Comparison of ENCODE assay signal across 8 cellular contexts in the genomic region with DNA sequence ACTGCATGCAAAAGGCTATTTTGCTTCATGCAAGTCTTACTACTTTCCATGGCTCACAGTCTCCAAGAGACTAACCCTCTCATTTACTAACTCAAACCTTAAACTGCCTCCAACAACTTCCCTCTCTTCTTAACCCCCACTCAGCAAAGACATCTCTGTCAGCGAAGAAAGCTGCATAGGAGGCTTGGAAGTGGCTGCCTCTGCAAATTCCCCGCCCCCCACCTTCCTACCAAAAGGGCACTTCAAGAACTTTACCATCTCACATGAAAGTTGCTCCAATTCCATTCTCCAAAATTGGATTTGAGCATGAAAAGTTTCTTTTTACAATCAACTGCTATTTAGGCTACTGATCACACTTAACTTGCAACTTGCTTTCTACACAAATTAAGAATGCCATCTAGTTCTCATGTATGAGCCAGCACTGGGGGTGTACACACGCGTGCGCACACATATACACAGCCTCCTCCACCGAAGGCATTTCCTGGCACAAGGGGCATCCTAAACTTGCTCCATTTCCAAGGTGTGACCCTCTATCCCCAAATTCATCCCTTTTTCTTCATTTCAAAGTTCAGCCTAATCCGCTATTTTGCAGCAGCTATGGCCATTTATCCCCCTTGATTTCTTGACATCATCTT. TPM values are rescaled to one million over a fixed set of nuclear protein-coding genes. Genes with fewer than 3 reads are reported as not detected.
DNase-seq lines count a peak whose midpoint lies in the region; ATAC-seq and TF ChIP-seq lines count a peak whose summit lies in the region.

No MANE protein-coding gene starts in this region.

- H3K36me3 ChIP-seq in CD8-positive, alpha-beta memory T cell (ENCODE audit: insufficient read depth, low read length) = no peaks in the 10 kb centered on the region

- H3K4me1 ChIP-seq in CD8-positive, alpha-beta memory T cell (ENCODE audit: insufficient read depth, low read length) = peaks cover 43% of the 10 kb centered on the region

- H3K4me1 Mint-ChIP-seq in CD8-positive, alpha-beta memory T cell = peaks cover 72 to 82% (median 78%) of the 10 kb centered on the region in 3 donors
- peaks cover 52% of the 10 kb centered on the region for H3K4me1 Mint-ChIP-seq in osteocyte (ENCODE audit: unreplicated experiment)

- peak overlapping the region; percentile 47 to 95 (median 88) for H3K27ac Mint-ChIP-seq in CD8-positive, alpha-beta memory T cell
- peak overlapping the region; percentile 85 for H3K27ac Mint-ChIP-seq in osteocyte (ENCODE audit: unreplicated experiment)

- no peaks in the 10 kb centered on the region for H3K27me3 Mint-ChIP-seq in CD8-positive, alpha-beta memory T cell
- H3K27me3 Mint-ChIP-seq in osteocyte (ENCODE audit: unreplicated experiment) = no peaks in the 10 kb centered on the region

- TF ChIP-seq CTCF in epithelial cell of esophagus (IDR thresholded peaks at IDR 0.05; ENCODE audit: insufficient read depth, low read depth, low read length, missing control alignments) = no peak
- TF ChIP-seq CTCF in osteocyte (IDR thresholded peaks at IDR 0.05) = no peak

- H3K4me3 ChIP-seq in CD8-positive, alpha-beta memory T cell (ENCODE audit: low read length) = peak overlapping the region; percentile 71
- peak overlapping the region; percentile 95 for H3K4me3 ChIP-seq in epithelial cell of esophagus (ENCODE audit: low read length)

- DNase-seq in CD8-positive, alpha-beta memory T cell = no peak
- DNase-seq in OCI-M1 (lab: John Stamatoyannopoulos, UW) (peak; percentile 21), epithelial cell of esophagus (ENCODE audit: low read depth) (no peak), osteocyte (ENCODE audit: extremely low spot score, unreplicated experiment) (no peak), NCI-H345 (lab: John Stamatoyannopoulos, UW) (no peak), NCI-H2171 treated with DMSO at 0.1 percent for 48 hours (lab: John Stamatoyannopoulos, UW) (no peak)

- no peaks in the 10 kb centered on the region for H3K9me3 ChIP-seq in CD8-positive, alpha-beta memory T cell (ENCODE audit: low read length)

- no peaks in the 10 kb centered on the region for H3K27me3 ChIP-seq in CD8-positive, alpha-beta memory T cell (ENCODE audit: insufficient read depth, low read length, poor library complexity, severe bottlenecking)

- H3K27ac ChIP-seq in CD8-positive, alpha-beta memory T cell (ENCODE audit: low read depth, low read length) = no peak overlapping the region

- peak overlapping the region; percentile 95 to 97 (median 96) for H3K4me3 Mint-ChIP-seq in CD8-positive, alpha-beta memory T cell
- H3K4me3 Mint-ChIP-seq in osteocyte (ENCODE audit: unreplicated experiment) = peak overlapping the region; percentile 95

- peaks cover 0 to 26% (median 3%) of the 10 kb centered on the region in 3 donors for H3K36me3 Mint-ChIP-seq in CD8-positive, alpha-beta memory T cell
- H3K36me3 Mint-ChIP-seq in osteocyte (ENCODE audit: unreplicated experiment) = no peaks in the 10 kb centered on the region

- CTCF ChIA-PET in CD8-positive, alpha-beta memory T cell (lab: Charles Lee) = no interaction called here

- POLR2A ChIA-PET in CD8-positive, alpha-beta memory T cell (lab: Charles Lee) = no interaction called here

- ATAC-seq in HG02938 (IDR thresholded peaks at IDR 0.05; ENCODE audit: unreplicated experiment) = no peak
- no peak for ATAC-seq in HG02884 (IDR thresholded peaks at IDR 0.05; ENCODE audit: unreplicated experiment)

- no peaks in the 10 kb centered on the region for H3K9me3 Mint-ChIP-seq in CD8-positive, alpha-beta memory T cell
- no peaks in the 10 kb centered on the region for H3K9me3 Mint-ChIP-seq in osteocyte (ENCODE audit: unreplicated experiment)

RNA-seq across cellular contexts. Expression of gene CCDC6, which starts 1.8 kb away (rescaled TPM):
- 10 to 100 TPM; 52.0 to 53.0 TPM for total RNA-seq in CD8-positive, alpha-beta memory T cell
- polyA plus RNA-seq in CD8-positive, alpha-beta memory T cell = 4.9 TPM
- total RNA-seq in osteocyte = 37.6 and 38.0 TPM in 2 replicates
